8 cellular contexts compared by ENCODE assay signal in genomic region chr1:3856923-3857790, GRCh38. TPM values are rescaled to one million over a fixed set of nuclear protein-coding genes. Genes with fewer than 3 reads are reported as not detected.
A peak's percentile ranks its signal among the peaks of the same experiment; 100 is the strongest.
DNase-seq lines count a peak whose midpoint lies in the region; ATAC-seq and TF ChIP-seq lines count a peak whose summit lies in the region.

Gene CEP104, minus strand, starts transcription at chr1:3857211. Its CDS starts 4,804 bp downstream, at chr1:3852407.
A gene with protein sequence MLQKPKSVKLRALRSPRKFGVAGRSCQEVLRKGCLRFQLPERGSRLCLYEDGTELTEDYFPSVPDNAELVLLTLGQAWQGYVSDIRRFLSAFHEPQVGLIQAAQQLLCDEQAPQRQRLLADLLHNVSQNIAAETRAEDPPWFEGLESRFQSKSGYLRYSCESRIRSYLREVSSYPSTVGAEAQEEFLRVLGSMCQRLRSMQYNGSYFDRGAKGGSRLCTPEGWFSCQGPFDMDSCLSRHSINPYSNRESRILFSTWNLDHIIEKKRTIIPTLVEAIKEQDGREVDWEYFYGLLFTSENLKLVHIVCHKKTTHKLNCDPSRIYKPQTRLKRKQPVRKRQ (plus strand): TSS chr1:3857476. CDS start chr1:3857604, 128 bp downstream.

- H3K4me3 ChIP-seq in fibroblast of lung (replicated peaks in 1 of 4; ENCODE audit: control extremely low read depth in 1 of 4, insufficient read depth in 1 of 4, low read depth in 3 of 4, low read length in 4 of 4), result peak within 1 kb of the TSS; percentile 73 to 96 (median 82)
- peak within 1 kb of the TSS; percentile 98 for H3K4me3 ChIP-seq in naive thymus-derived CD4-positive, alpha-beta T cell (ENCODE audit: low read length)

- intact Hi-C loops in activated T-helper 1 cell treated with anti-CD3 and anti-CD28 coated beads, Interleukin-12 subunit alpha, Interleukin-12 subunit beta, Interleukin-2, Interleukin-4 antibody, amounts not matched to agents 30 ng/mL and 10 ng/mL and 1 ng/mL, durations not matched to agents 14 hours and 24 hours and 36 hours (cut with micrococcal nuclease), result loop anchor here (1.0 kb wide), 5 partner anchors 43 to 207 kb away; partner anchors contain the start of genes C1orf174, LRRC47, SMIM1 and WRAP73
- intact Hi-C loops in naive thymus-derived CD4-positive, alpha-beta T cell (cut with micrococcal nuclease), result loop anchor here (1.0 to 5.0 kb wide), 4 partner anchors 43 to 325 kb away; partner anchors contain the start of genes C1orf174 (in 2 of the 2), LRRC47 (in 2 of the 2) and WRAP73 (in 2 of the 2)

- H3K4me1 Mint-ChIP-seq in activated T-helper 1 cell treated with anti-CD3 and anti-CD28 coated beads, Interleukin-12 subunit alpha, Interleukin-12 subunit beta, Interleukin-2, Interleukin-4 antibody, amounts not matched to agents 30 ng/mL and 10 ng/mL and 1 ng/mL, durations not matched to agents 14 hours and 24 hours and 36 hours (ENCODE audit: low read depth), result peaks cover 15% of the 10 kb centered on the region
- H3K4me1 Mint-ChIP-seq in naive thymus-derived CD4-positive, alpha-beta T cell, result peaks cover 15 to 58% (median 42%) of the 10 kb centered on the region in 7 donors
- peaks cover 11 to 38% of the 10 kb centered on the region in 2 donors for H3K4me1 Mint-ChIP-seq in stimulated activated naive B cell treated with anti-CD40 and anti-IgM and Interleukin-4, amounts not matched to agents 10 μg/mL and 1 μg/mL and 100 μg/mL, for 72 hours

- no peaks in the 10 kb centered on the region for H3K27me3 ChIP-seq in fibroblast of lung (ENCODE audit: control insufficient read depth, insufficient read depth, low read length)
- H3K27me3 ChIP-seq in naive thymus-derived CD4-positive, alpha-beta T cell (ENCODE audit: control insufficient read depth in 2 of 2, insufficient read depth in 2 of 2, low read length in 2 of 2), result no peaks in the 10 kb centered on the region

- no peaks in the 10 kb centered on the region for H3K9me3 ChIP-seq in fibroblast of lung (ENCODE audit: control insufficient read depth, insufficient read depth, low read depth, low read length)
- no peaks in the 10 kb centered on the region for H3K9me3 ChIP-seq in naive thymus-derived CD4-positive, alpha-beta T cell (ENCODE audit: control insufficient read depth in 2 of 3, low read length in 3 of 3)

- peaks cover 1% of the 10 kb centered on the region for H3K36me3 Mint-ChIP-seq in activated T-helper 1 cell treated with anti-CD3 and anti-CD28 coated beads, Interleukin-12 subunit alpha, Interleukin-12 subunit beta, Interleukin-2, Interleukin-4 antibody, amounts not matched to agents 30 ng/mL and 10 ng/mL and 1 ng/mL, durations not matched to agents 14 hours and 24 hours and 36 hours (ENCODE audit: low read depth)
- H3K36me3 Mint-ChIP-seq in naive thymus-derived CD4-positive, alpha-beta T cell, result peaks cover 0 to under 1% (median 0%) of the 10 kb centered on the region in 5 donors
- peaks cover 3 to 5% of the 10 kb centered on the region in 2 donors for H3K36me3 Mint-ChIP-seq in stimulated activated naive B cell treated with anti-CD40 and anti-IgM and Interleukin-4, amounts not matched to agents 10 μg/mL and 1 μg/mL and 100 μg/mL, for 72 hours

- no peaks in the 10 kb centered on the region for H3K36me3 ChIP-seq in fibroblast of lung (ENCODE audit: control insufficient read depth, insufficient read depth, low read length)
- peaks cover 0 to 5% (median 0%) of the 10 kb centered on the region in 3 experiments for H3K36me3 ChIP-seq in naive thymus-derived CD4-positive, alpha-beta T cell (ENCODE audit: control insufficient read depth in 2 of 3, insufficient read depth in 3 of 3, low read length in 3 of 3)

- H4K20me1 ChIP-seq in fibroblast of lung (ENCODE audit: control insufficient read depth, extremely low read depth, insufficient read depth, low read length), result no peaks in the 10 kb centered on the region

- TF ChIP-seq CTCF in fibroblast of lung (conservative IDR thresholded peaks at IDR 0.05 in 1 of 2, IDR thresholded peaks at IDR 0.05 in 1 of 2; ENCODE audit: low read depth in 1 of 2, low read length in 2 of 2), result no peak

- peak within 1 kb of the TSS; percentile 83 for H3K27ac Mint-ChIP-seq in activated T-helper 1 cell treated with anti-CD3 and anti-CD28 coated beads, Interleukin-12 subunit alpha, Interleukin-12 subunit beta, Interleukin-2, Interleukin-4 antibody, amounts not matched to agents 30 ng/mL and 10 ng/mL and 1 ng/mL, durations not matched to agents 14 hours and 24 hours and 36 hours
- peak within 1 kb of the TSS; percentile 88 to 97 (median 94) for H3K27ac Mint-ChIP-seq in naive thymus-derived CD4-positive, alpha-beta T cell
- H3K27ac Mint-ChIP-seq in stimulated activated naive B cell treated with anti-CD40 and anti-IgM and Interleukin-4, amounts not matched to agents 10 μg/mL and 1 μg/mL and 100 μg/mL, for 72 hours, result peak within 1 kb of the TSS; percentile 95

- no peaks in the 10 kb centered on the region for H3K9me3 Mint-ChIP-seq in activated T-helper 1 cell treated with anti-CD3 and anti-CD28 coated beads, Interleukin-12 subunit alpha, Interleukin-12 subunit beta, Interleukin-2, Interleukin-4 antibody, amounts not matched to agents 30 ng/mL and 10 ng/mL and 1 ng/mL, durations not matched to agents 14 hours and 24 hours and 36 hours
- no peaks in the 10 kb centered on the region for H3K9me3 Mint-ChIP-seq in naive thymus-derived CD4-positive, alpha-beta T cell
- no peaks in the 10 kb centered on the region for H3K9me3 Mint-ChIP-seq in stimulated activated naive B cell treated with anti-CD40 and anti-IgM and Interleukin-4, amounts not matched to agents 10 μg/mL and 1 μg/mL and 100 μg/mL, for 72 hours

- DNase-seq in DMS79 treated with DMSO at 0.1 percent for 48 hours (lab: John Stamatoyannopoulos, UW) (peak; percentile 99), KG1 (lab: John Stamatoyannopoulos, UW) (peak; percentile 92), RKO (ENCODE audit: low spot score) (peak; percentile 89), fibroblast of lung (ENCODE audit: low read depth in 2 of 2) (peak; percentile 78 to 81)
- peak; percentile 97 for DNase-seq in activated T-helper 1 cell treated with anti-CD3 and anti-CD28 coated beads, Interleukin-12 subunit alpha, Interleukin-12 subunit beta, Interleukin-2, Interleukin-4 antibody, amounts not matched to agents 30 ng/mL and 10 ng/mL and 1 ng/mL, durations not matched to agents 14 hours and 24 hours and 36 hours (ENCODE audit: low spot score)
- peak; percentile 98 to 99 (median 98) for DNase-seq in naive thymus-derived CD4-positive, alpha-beta T cell
- peak; percentile 97 for DNase-seq in stimulated activated naive B cell treated with anti-CD40 and anti-IgM and Interleukin-4, amounts not matched to agents 10 μg/mL and 1 μg/mL and 100 μg/mL, for 72 hours

- H3K4me3 Mint-ChIP-seq in activated T-helper 1 cell treated with anti-CD3 and anti-CD28 coated beads, Interleukin-12 subunit alpha, Interleukin-12 subunit beta, Interleukin-2, Interleukin-4 antibody, amounts not matched to agents 30 ng/mL and 10 ng/mL and 1 ng/mL, durations not matched to agents 14 hours and 24 hours and 36 hours, result peak within 1 kb of the TSS; percentile 94
- peak within 1 kb of the TSS; percentile 93 to 99 (median 98) for H3K4me3 Mint-ChIP-seq in naive thymus-derived CD4-positive, alpha-beta T cell
- H3K4me3 Mint-ChIP-seq in stimulated activated naive B cell treated with anti-CD40 and anti-IgM and Interleukin-4, amounts not matched to agents 10 μg/mL and 1 μg/mL and 100 μg/mL, for 72 hours, result peak within 1 kb of the TSS; percentile 99 to 100

- POLR2A ChIA-PET in naive thymus-derived CD4-positive, alpha-beta T cell (lab: Charles Lee), result interaction anchor here (0.6 to 3.2 kb wide), 6 partner anchors 15 to 62 kb away, joined by 3 to 30 read pairs (median 4); partner anchors contain the start of gene C1orf174

- peak within 1 kb of the TSS; percentile 64 for H3K27ac ChIP-seq in fibroblast of lung (ENCODE audit: insufficient read depth, low read length)
- H3K27ac ChIP-seq in naive thymus-derived CD4-positive, alpha-beta T cell (ENCODE audit: low read depth, low read length), result peak within 1 kb of the TSS; percentile 79

- peak within 1 kb of the TSS; percentile 81 for H3K4me2 ChIP-seq in fibroblast of lung (ENCODE audit: extremely low read depth, insufficient read depth, low read length)

- no peaks in the 10 kb centered on the region for H3K27me3 Mint-ChIP-seq in activated T-helper 1 cell treated with anti-CD3 and anti-CD28 coated beads, Interleukin-12 subunit alpha, Interleukin-12 subunit beta, Interleukin-2, Interleukin-4 antibody, amounts not matched to agents 30 ng/mL and 10 ng/mL and 1 ng/mL, durations not matched to agents 14 hours and 24 hours and 36 hours (ENCODE audit: insufficient read depth)
- no peaks in the 10 kb centered on the region for H3K27me3 Mint-ChIP-seq in naive thymus-derived CD4-positive, alpha-beta T cell
- H3K27me3 Mint-ChIP-seq in stimulated activated naive B cell treated with anti-CD40 and anti-IgM and Interleukin-4, amounts not matched to agents 10 μg/mL and 1 μg/mL and 100 μg/mL, for 72 hours, result no peaks in the 10 kb centered on the region

- CTCF ChIA-PET in naive thymus-derived CD4-positive, alpha-beta T cell (lab: Charles Lee), result interaction anchor here (1.0 to 2.0 kb wide), 2 partner anchors 42 to 46 kb away, joined by 4 to 6 read pairs; no protein-coding TSS in a partner anchor

- no peaks in the 10 kb centered on the region for H3K4me1 ChIP-seq in fibroblast of lung (ENCODE audit: control insufficient read depth, extremely low read depth, insufficient read depth, low read length)
- H3K4me1 ChIP-seq in naive thymus-derived CD4-positive, alpha-beta T cell (ENCODE audit: control insufficient read depth in 2 of 2, insufficient read depth in 2 of 2, low read length in 2 of 2), result peaks cover 17 to 25% of the 10 kb centered on the region in 2 donors

- peaks cover 14% of the 10 kb centered on the region for H3K79me2 ChIP-seq in fibroblast of lung (ENCODE audit: control insufficient read depth, insufficient read depth, low read length)

- H3K9ac ChIP-seq in fibroblast of lung (ENCODE audit: insufficient read depth, low read length), result peak within 1 kb of the TSS; percentile 79

- peak; percentile 93 for ATAC-seq in GM21723 (IDR thresholded peaks at IDR 0.05; ENCODE audit: unreplicated experiment)
- peak; percentile 98 for ATAC-seq in naive thymus-derived CD4-positive, alpha-beta T cell
- ATAC-seq in stimulated activated naive B cell treated with anti-CD40 and anti-IgM and Interleukin-4, amounts not matched to agents 10 μg/mL and 1 μg/mL and 100 μg/mL, for 72 hours (replicated peaks), result peak; percentile 97 to 98

- peak within 1 kb of the TSS; percentile 94 for H2AFZ ChIP-seq in fibroblast of lung (ENCODE audit: low read length)

RNA-seq across cellular contexts. Expression of gene CEP104, which starts in this region (rescaled TPM):
- total RNA-seq in activated T-helper 1 cell treated with anti-CD3 and anti-CD28 coated beads, Interleukin-12 subunit alpha, Interleukin-12 subunit beta, Interleukin-2, Interleukin-4 antibody, amounts not matched to agents 30 ng/mL and 10 ng/mL and 1 ng/mL, durations not matched to agents 14 hours and 24 hours and 36 hours, result 43.4 and 55.5 TPM in 2 replicates
- 28.9 and 31.6 TPM in 2 replicates for total RNA-seq in fibroblast of lung
- polyA plus RNA-seq in fibroblast of lung, result 25.4 and 31.8 TPM in 2 replicates
- 22.3 and 24.0 TPM in 2 replicates for polyA plus RNA-seq in fibroblast of lung (2012)
- polyA minus RNA-seq in fibroblast of lung (ENCODE audit: low replicate concordance), result 25.6 and 66.1 TPM in 2 replicates
- 10 to 100 TPM; 33.7 to 68.0 (median 45.6) TPM for total RNA-seq in naive thymus-derived CD4-positive, alpha-beta T cell
- 10 to 100 TPM; 12.7 to 15.3 TPM for polyA plus RNA-seq in naive thymus-derived CD4-positive, alpha-beta T cell

RNA-seq across cellular contexts. Expression of the second gene that starts in this region (rescaled TPM):
- 13.7 and 15.8 TPM in 2 replicates for total RNA-seq in activated T-helper 1 cell treated with anti-CD3 and anti-CD28 coated beads, Interleukin-12 subunit alpha, Interleukin-12 subunit beta, Interleukin-2, Interleukin-4 antibody, amounts not matched to agents 30 ng/mL and 10 ng/mL and 1 ng/mL, durations not matched to agents 14 hours and 24 hours and 36 hours
- 7.6 and 8.7 TPM in 2 replicates for total RNA-seq in fibroblast of lung
- polyA plus RNA-seq in fibroblast of lung, result 5.8 and 6.4 TPM in 2 replicates
- 3.5 and 4.1 TPM in 2 replicates for polyA plus RNA-seq in fibroblast of lung (2012)
- polyA minus RNA-seq in fibroblast of lung (ENCODE audit: low replicate concordance), result 2.1 and 2.8 TPM in 2 replicates
- total RNA-seq in naive thymus-derived CD4-positive, alpha-beta T cell, result 10 to 100 TPM; 13.6 to 27.7 (median 19.2) TPM
- polyA plus RNA-seq in naive thymus-derived CD4-positive, alpha-beta T cell, result 10 to 100 TPM in 1 of 2 donors, 1 to 10 TPM in 1; 9.8 to 13.5 TPM

Comparison
In these comparisons a context has a peak if more than half of its experiments do, and no peak if none do; other contexts are left out.
1. Peak in every context shown above with its lines: DNase-seq, ATAC-seq, H3K4me3 ChIP-seq and H3K27ac ChIP-seq.